Comparison of ENCODE assay signal across 1 cellular context in genomic region chr1:97740891-97741290, GRCh38.
TF ChIP-seq lines count a peak whose summit lies in the region.

No MANE protein-coding gene starts in this region.

TF ChIP-seq in IMR-90, 13 proteins besides CTCF, POLR2A, EP300 and RAD21:
- TF ChIP-seq RFX5 (IDR thresholded peaks at IDR 0.05; ENCODE audit: low read depth, low read length) (no peak), CHD1 (IDR thresholded peaks at IDR 0.05; ENCODE audit: low read depth, low read length) (no peak), NFE2L2 (IDR thresholded peaks at IDR 0.05; ENCODE audit: low read depth, low read length) (no peak), RCOR1 (IDR thresholded peaks at IDR 0.05; ENCODE audit: insufficient replicate concordance, low read length) (no peak), ELK1 (IDR thresholded peaks at IDR 0.05; ENCODE audit: borderline replicate concordance, low read depth, low read length) (no peak), CEBPB (IDR thresholded peaks at IDR 0.05; ENCODE audit: low read depth, low read length) (no peak), BHLHE40 (IDR thresholded peaks at IDR 0.05; ENCODE audit: low read depth, low read length) (no peak), MXI1 (IDR thresholded peaks at IDR 0.05; ENCODE audit: borderline replicate concordance, low read depth, low read length) (no peak), MAFK (IDR thresholded peaks at IDR 0.05; ENCODE audit: low read depth, low read length) (no peak), SMC3 (IDR thresholded peaks at IDR 0.05; ENCODE audit: low read depth, low read length) (no peak), MAZ (IDR thresholded peaks at IDR 0.05; ENCODE audit: borderline replicate concordance, low read depth, low read length) (no peak), FOS (IDR thresholded peaks at IDR 0.05; ENCODE audit: low read depth, low read length) (no peak)
- TF ChIP-seq, protein P1, sequence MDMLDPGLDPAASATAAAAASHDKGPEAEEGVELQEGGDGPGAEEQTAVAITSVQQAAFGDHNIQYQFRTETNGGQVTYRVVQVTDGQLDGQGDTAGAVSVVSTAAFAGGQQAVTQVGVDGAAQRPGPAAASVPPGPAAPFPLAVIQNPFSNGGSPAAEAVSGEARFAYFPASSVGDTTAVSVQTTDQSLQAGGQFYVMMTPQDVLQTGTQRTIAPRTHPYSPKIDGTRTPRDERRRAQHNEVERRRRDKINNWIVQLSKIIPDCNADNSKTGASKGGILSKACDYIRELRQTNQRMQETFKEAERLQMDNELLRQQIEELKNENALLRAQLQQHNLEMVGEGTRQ (IDR thresholded peaks at IDR 0.05; ENCODE audit: low read depth, low read length): no peak
